31 cellular contexts compared by ENCODE assay signal in genomic region chr13:22506286-22506685, GRCh38.
DNase-seq lines count a peak whose midpoint lies in the region; ATAC-seq and TF ChIP-seq lines count a peak whose summit lies in the region.
"Had no signal": no experiment of that assay in that cellular context is flagged by ENCODE, and none has a peak within 500 bp of the region (broad histone marks: within the 10 kb centered on the region; RNA-seq: fewer than 3 reads in every experiment).

No MANE protein-coding gene starts in this region.

- TF ChIP-seq POLR2A in esophagus muscularis mucosa (IDR thresholded peaks at IDR 0.05; ENCODE audit: low read depth), result no peak

- no peak for DNase-seq in ascending aorta (ENCODE audit: low spot score in 2 of 2)
- no peak for DNase-seq in esophagus muscularis mucosa (ENCODE audit: extremely low spot score)
- DNase-seq in nephron progenitor cell, result no peak
- DNase-seq in thoracic aorta (ENCODE audit: low spot score), result no peak
- no peak for DNase-seq in Karpas-422
- no peak for DNase-seq in WERI-Rb-1
- DNase-seq: activated CD4-positive, alpha-beta T cell treated with anti-CD3 and anti-CD28 coated beads for 48 hours; activated naive CD8-positive, alpha-beta T cell treated with anti-CD3 and anti-CD28 coated beads, Interleukin-2, amount 50 U/mL, for 24 hours; activated T-cell treated with anti-CD3 and anti-CD28 coated beads, Interleukin-2, amount 50 U/mL, for 4 hours; DMS53; effector memory CD4-positive, alpha-beta T cell; foreskin keratinocyte; hippocampal formation; IMR-90; left ventricle myocardium inferior; midbrain; naive thymus-derived CD8-positive, alpha-beta T cell; NCI-H1048; NCI-H187; NCI-H2171; NCI-H524; right lobe of liver; SIG-M5; stimulated activated CD4-positive, alpha-beta T cell treated with anti-CD3 and anti-CD28 coated beads, Interleukin-4, amount 100 ng/mL, for 4 hours; stimulated activated naive B cell treated with anti-CD40 and anti-IgM and Interleukin-4, amounts not matched to agents 10 μg/mL and 1 μg/mL and 100 μg/mL, for 72 hours; T-helper 9 cell had no signal

- H4K20me1 ChIP-seq in Karpas-422 (ENCODE audit: insufficient read depth, low read depth, low read length), result no peaks in the 10 kb centered on the region

- peaks cover 10% of the 10 kb centered on the region for H3K36me3 Mint-ChIP-seq in nephron progenitor cell (ENCODE audit: low read depth)
- H3K36me3 Mint-ChIP-seq: stimulated activated naive B cell treated with anti-CD40 and anti-IgM and Interleukin-4, amounts not matched to agents 10 μg/mL and 1 μg/mL and 100 μg/mL, for 72 hours had no signal

- H3K79me2 ChIP-seq in Karpas-422 (ENCODE audit: low read length), result no peaks in the 10 kb centered on the region
- H3K79me2 ChIP-seq: parathyroid adenoma had no signal

- H3K4me3 Mint-ChIP-seq in nephron progenitor cell, result peak overlapping the region; percentile 20
- H3K4me3 Mint-ChIP-seq: activated naive CD8-positive, alpha-beta T cell treated with anti-CD3 and anti-CD28 coated beads, Interleukin-2, amount 50 U/mL, for 24 hours; activated T-cell treated with anti-CD3 and anti-CD28 coated beads, Interleukin-2, amount 50 U/mL, for 4 hours; naive thymus-derived CD8-positive, alpha-beta T cell; stimulated activated naive B cell treated with anti-CD40 and anti-IgM and Interleukin-4, amounts not matched to agents 10 μg/mL and 1 μg/mL and 100 μg/mL, for 72 hours had no signal

- H3K4me1 Mint-ChIP-seq in nephron progenitor cell, result peaks cover 21% of the 10 kb centered on the region
- H3K4me1 Mint-ChIP-seq: activated naive CD8-positive, alpha-beta T cell treated with anti-CD3 and anti-CD28 coated beads, Interleukin-2, amount 50 U/mL, for 24 hours; naive thymus-derived CD8-positive, alpha-beta T cell; stimulated activated naive B cell treated with anti-CD40 and anti-IgM and Interleukin-4, amounts not matched to agents 10 μg/mL and 1 μg/mL and 100 μg/mL, for 72 hours had no signal

- peak overlapping the region; percentile 97 for H3K27ac Mint-ChIP-seq in nephron progenitor cell
- H3K27ac Mint-ChIP-seq: activated naive CD8-positive, alpha-beta T cell treated with anti-CD3 and anti-CD28 coated beads, Interleukin-2, amount 50 U/mL, for 24 hours; naive thymus-derived CD8-positive, alpha-beta T cell; stimulated activated naive B cell treated with anti-CD40 and anti-IgM and Interleukin-4, amounts not matched to agents 10 μg/mL and 1 μg/mL and 100 μg/mL, for 72 hours had no signal

- no peak for TF ChIP-seq EP300 in esophagus muscularis mucosa (IDR thresholded peaks at IDR 0.05)

- 25% methylated on average over 6 of the region's 6 CpGs for WGBS in esophagus muscularis mucosa

- H3K4me2 ChIP-seq in Karpas-422 (ENCODE audit: low read depth, low read length, poor library complexity, severe bottlenecking), result no peak overlapping the region

- H3K4me1 ChIP-seq in ascending aorta (no peaks in the 10 kb centered on the region), esophagus muscularis mucosa (peaks cover 0 to 23% (median 9%) of the 10 kb centered on the region in 4 donors), thoracic aorta (ENCODE audit: control insufficient read depth in 1 of 2, low read depth in 2 of 2) (peaks cover 0 to 13% of the 10 kb centered on the region in 2 donors), Karpas-422 (ENCODE audit: low read length) (no peaks in the 10 kb centered on the region)
- H3K4me1 ChIP-seq: breast epithelium, foreskin keratinocyte, left ventricle myocardium inferior, parathyroid adenoma, right lobe of liver had no signal

- H3K9me3 Mint-ChIP-seq in nephron progenitor cell, result peaks cover 8% of the 10 kb centered on the region
- H3K9me3 Mint-ChIP-seq: stimulated activated naive B cell treated with anti-CD40 and anti-IgM and Interleukin-4, amounts not matched to agents 10 μg/mL and 1 μg/mL and 100 μg/mL, for 72 hours had no signal

- H3K27me3 Mint-ChIP-seq in nephron progenitor cell (ENCODE audit: low read depth, poor library complexity), result peaks cover 3% of the 10 kb centered on the region
- H3K27me3 Mint-ChIP-seq: stimulated activated naive B cell treated with anti-CD40 and anti-IgM and Interleukin-4, amounts not matched to agents 10 μg/mL and 1 μg/mL and 100 μg/mL, for 72 hours had no signal

- TF ChIP-seq CTCF in ascending aorta (IDR thresholded peaks at IDR 0.05), result no peak
- no peak for TF ChIP-seq CTCF in esophagus muscularis mucosa (IDR thresholded peaks at IDR 0.05)
- no peak for TF ChIP-seq CTCF in nephron progenitor cell (IDR thresholded peaks at IDR 0.05)
- TF ChIP-seq CTCF in thoracic aorta (IDR thresholded peaks at IDR 0.05), result no peak
- no peak for TF ChIP-seq CTCF in WERI-Rb-1 (IDR thresholded peaks at IDR 0.05; ENCODE audit: low read depth, low read length)

- no peak overlapping the region for H2AFZ ChIP-seq in Karpas-422 (ENCODE audit: low read length)
- H2AFZ ChIP-seq: parathyroid adenoma had no signal

- no peak overlapping the region for H3K9ac ChIP-seq in Karpas-422 (ENCODE audit: low read length)
- H3K9ac ChIP-seq: parathyroid adenoma had no signal

- H3K9me3 ChIP-seq in ascending aorta (no peaks in the 10 kb centered on the region), esophagus muscularis mucosa (no peaks in the 10 kb centered on the region), thoracic aorta (no peaks in the 10 kb centered on the region), Karpas-422 (ENCODE audit: low read length) (peaks cover 5% of the 10 kb centered on the region), WERI-Rb-1 (ENCODE audit: severe bottlenecking) (peaks cover 3% of the 10 kb centered on the region)
- H3K9me3 ChIP-seq: breast epithelium, left ventricle myocardium inferior, right lobe of liver had no signal

- H3K4me3 ChIP-seq in ascending aorta, result peak overlapping the region; percentile 12 to 14
- peak overlapping the region in 3 of 4 donors; percentile 0 to 22 (median 12) for H3K4me3 ChIP-seq in esophagus muscularis mucosa
- H3K4me3 ChIP-seq in thoracic aorta, result peak overlapping the region; percentile 13
- no peak overlapping the region for H3K4me3 ChIP-seq in Karpas-422 (ENCODE audit: low read length)
- no peak overlapping the region for H3K4me3 ChIP-seq in WERI-Rb-1 (ENCODE audit: low read depth, low read length)
- H3K4me3 ChIP-seq: breast epithelium, left ventricle myocardium inferior, right lobe of liver had no signal

- H3K36me3 ChIP-seq in ascending aorta (no peaks in the 10 kb centered on the region), esophagus muscularis mucosa (no peaks in the 10 kb centered on the region), thoracic aorta (no peaks in the 10 kb centered on the region), Karpas-422 (ENCODE audit: insufficient read depth, low read length) (no peaks in the 10 kb centered on the region), WERI-Rb-1 (no peaks in the 10 kb centered on the region)
- H3K36me3 ChIP-seq: breast epithelium, left ventricle myocardium inferior, right lobe of liver had no signal

- intact Hi-C loops in ascending aorta (cut with DNase I), result no loop called here
- intact Hi-C loops in esophagus muscularis mucosa (cut with DNase I), result no loop called here

- H3K27ac ChIP-seq in ascending aorta (no peak overlapping the region), esophagus muscularis mucosa (replicated peaks in 1 of 4) (peak overlapping the region; percentile 18 to 43 (median 31)), thoracic aorta (no peak overlapping the region), Karpas-422 (ENCODE audit: low read length) (no peak overlapping the region), WERI-Rb-1 (no peak overlapping the region)
- H3K27ac ChIP-seq: breast epithelium, foreskin keratinocyte, left ventricle myocardium inferior, parathyroid adenoma, right lobe of liver, VCaP had no signal

- no peak for ATAC-seq in thoracic aorta (ENCODE audit: insufficient number of reproducible peaks, low FRiP score, low read depth)
- no peak for ATAC-seq in HG03095 (IDR thresholded peaks at IDR 0.05; ENCODE audit: unreplicated experiment)
- ATAC-seq: activated naive CD8-positive, alpha-beta T cell treated with anti-CD3 and anti-CD28 coated beads, Interleukin-2, amount 50 U/mL, for 24 hours; activated T-cell treated with anti-CD3 and anti-CD28 coated beads, Interleukin-2, amount 50 U/mL, for 4 hours; foreskin keratinocyte; naive thymus-derived CD8-positive, alpha-beta T cell; Panc1; right lobe of liver; stimulated activated naive B cell treated with anti-CD40 and anti-IgM and Interleukin-4, amounts not matched to agents 10 μg/mL and 1 μg/mL and 100 μg/mL, for 72 hours had no signal

- H3K9me2 ChIP-seq in Karpas-422 (replicated peaks; ENCODE audit: insufficient read depth, low read length), result no peaks in the 10 kb centered on the region

- H3K27me3 ChIP-seq in ascending aorta, result no peaks in the 10 kb centered on the region
- no peaks in the 10 kb centered on the region for H3K27me3 ChIP-seq in esophagus muscularis mucosa
- no peaks in the 10 kb centered on the region for H3K27me3 ChIP-seq in thoracic aorta (replicated peaks; ENCODE audit: insufficient read depth)
- H3K27me3 ChIP-seq in Karpas-422 (ENCODE audit: low read length), result no peaks in the 10 kb centered on the region
- H3K27me3 ChIP-seq in WERI-Rb-1 (ENCODE audit: insufficient read depth, low read depth, severe bottlenecking), result peaks cover 56% of the 10 kb centered on the region
- H3K27me3 ChIP-seq: breast epithelium, foreskin keratinocyte, right lobe of liver had no signal

Comparison
In these comparisons a context has a peak if more than half of its experiments do, and no peak if none do; other contexts are left out.
1. H3K27ac ChIP-seq: peak in esophagus muscularis mucosa (4 of 4); none in ascending aorta (0 of 2), thoracic aorta (0 of 2), Karpas-422 (single experiment) and WERI-Rb-1 (single experiment).
2. H3K4me3 ChIP-seq: peak in ascending aorta (2 of 2), esophagus muscularis mucosa (3 of 4) and thoracic aorta (single experiment); none in Karpas-422 (single experiment) and WERI-Rb-1 (single experiment).